In the genomic region with DNA sequence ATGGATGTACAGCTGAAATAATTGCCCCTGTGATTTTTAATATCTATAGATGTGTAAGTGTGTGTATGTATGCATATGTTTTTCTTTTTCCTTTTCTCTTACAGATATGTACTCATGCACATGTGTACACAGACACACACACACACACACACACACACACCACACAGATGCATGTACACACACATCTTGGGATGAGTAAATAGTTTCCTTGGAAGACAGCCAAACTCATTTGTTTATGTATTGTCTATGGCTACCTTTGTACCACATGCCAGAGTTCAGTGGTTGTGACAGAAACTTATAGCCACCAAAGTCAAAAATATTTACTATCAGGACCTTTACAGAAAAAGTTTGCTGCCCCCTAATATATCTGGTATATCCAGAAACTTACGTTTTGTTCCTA, we compare ENCODE assay signal across 13 cellular contexts.
DNase-seq lines count a peak whose midpoint lies in the region.
"Had no signal": no experiment of that assay in that cellular context is flagged by ENCODE, and none has a peak within 500 bp of the region (broad histone marks: within the 10 kb centered on the region; RNA-seq: fewer than 3 reads in every experiment).

No MANE protein-coding gene starts in this region.

- H3K79me1 ChIP-seq in mesenchymal stem cell (replicated peaks; ENCODE audit: low read length, poor library complexity, severe bottlenecking), result no peaks in the 10 kb centered on the region

- DNase-seq in NCI-H1092 (lab: John Stamatoyannopoulos, UW), result peak; percentile 4
- no peak for DNase-seq in NCI-H1092 treated with DMSO at 0.1 percent for 48 hours (lab: John Stamatoyannopoulos, UW)
- peak; percentile 54 for DNase-seq in NCI-H146 (lab: John Stamatoyannopoulos, UW)
- peak; percentile 47 for DNase-seq in SHP77 treated with DMSO at 0.1 percent for 48 hours (lab: John Stamatoyannopoulos, UW)
- DNase-seq in mesenchymal stem cell, result peak; percentile 18
- DNase-seq in activated CD4-positive, alpha-beta T cell treated with anti-CD3 and anti-CD28 coated beads, Interleukin-2, amount 50 U/mL, for 1 hour, result no peak
- DNase-seq in activated gamma-delta T cell treated with Interleukin-2 at 50 U/mL for 16 hours, result no peak
- no peak for DNase-seq in HuH-7 (ENCODE audit: low spot score)
- DNase-seq: activated T-cell treated with anti-CD3 and anti-CD28 coated beads, Interleukin-2, amount 50 U/mL, for 4 hours; mesendoderm; nucleus accumbens; upper lobe of left lung had no signal

- H3K27me3 ChIP-seq in mesenchymal stem cell (ENCODE audit: control insufficient read depth in 1 of 2, insufficient read depth in 1 of 2, low read length in 2 of 2), result no peaks in the 10 kb centered on the region
- H3K27me3 ChIP-seq: upper lobe of left lung had no signal

- no peak overlapping the region for H3K23ac ChIP-seq in mesenchymal stem cell (ENCODE audit: low read length in 2 of 2)

- no peaks in the 10 kb centered on the region for H3K4me1 ChIP-seq in mesenchymal stem cell (ENCODE audit: control insufficient read depth, insufficient read depth, low read depth, low read length)
- H3K4me1 ChIP-seq: upper lobe of left lung had no signal

- H3K9ac ChIP-seq in mesenchymal stem cell (ENCODE audit: low read length), result no peak overlapping the region

- WGBS in mesenchymal stem cell, result no CpG with 5 or more reads among the region's 1 CpG

- no peak overlapping the region for H2BK120ac ChIP-seq in mesenchymal stem cell (ENCODE audit: low read depth, low read length)

- no peak overlapping the region for H3K14ac ChIP-seq in mesenchymal stem cell (ENCODE audit: low read length in 2 of 2)

- no peak overlapping the region for H3K4me2 ChIP-seq in mesenchymal stem cell (ENCODE audit: low read length, poor library complexity, severe bottlenecking)

- no peak overlapping the region for H4K8ac ChIP-seq in mesenchymal stem cell (ENCODE audit: low read length)

- H3K27ac ChIP-seq in mesenchymal stem cell (ENCODE audit: low read length, poor library complexity, severe bottlenecking), result no peak overlapping the region
- H3K27ac ChIP-seq: upper lobe of left lung had no signal

- H2AK5ac ChIP-seq in mesenchymal stem cell (ENCODE audit: low read length, severe bottlenecking), result no peak overlapping the region

- H2BK5ac ChIP-seq in mesenchymal stem cell (ENCODE audit: low read depth, low read length, poor library complexity, severe bottlenecking), result no peak overlapping the region

- no peak overlapping the region for H3K4me3 ChIP-seq in mesenchymal stem cell (ENCODE audit: insufficient read depth in 1 of 2, low read depth in 1 of 2, low read length in 2 of 2)
- H3K4me3 ChIP-seq: K562, upper lobe of left lung had no signal

- no peak overlapping the region for H2BK12ac ChIP-seq in mesenchymal stem cell (ENCODE audit: low read length in 2 of 2)

- H3K36me3 ChIP-seq in mesenchymal stem cell (ENCODE audit: control insufficient read depth in 1 of 2, insufficient read depth in 2 of 2, low read depth in 1 of 2, low read length in 2 of 2), result no peaks in the 10 kb centered on the region
- H3K36me3 ChIP-seq: upper lobe of left lung had no signal

- no peak overlapping the region for H3K18ac ChIP-seq in mesenchymal stem cell (ENCODE audit: low read depth in 1 of 2, low read length in 2 of 2)

- H2AFZ ChIP-seq in mesenchymal stem cell (ENCODE audit: low read depth, low read length), result no peak overlapping the region

- H2BK15ac ChIP-seq in mesenchymal stem cell (ENCODE audit: low read depth, poor library complexity, severe bottlenecking), result no peak overlapping the region

- H3K4ac ChIP-seq in mesenchymal stem cell (ENCODE audit: low read depth in 1 of 2, low read length in 2 of 2), result no peak overlapping the region

- H4K91ac ChIP-seq in mesenchymal stem cell (ENCODE audit: low read length), result no peak overlapping the region

- H3K9me3 ChIP-seq in mesenchymal stem cell (ENCODE audit: control insufficient read depth, low read length), result no peaks in the 10 kb centered on the region
- H3K9me3 ChIP-seq: upper lobe of left lung had no signal

Comparison
In these comparisons a context has a peak if more than half of its experiments do, and no peak if none do; other contexts are left out.
1. DNase-seq: peak in NCI-H1092 (single experiment), NCI-H146 (single experiment), SHP77 treated with DMSO at 0.1 percent for 48 hours (single experiment) and mesenchymal stem cell (single experiment); none in NCI-H1092 treated with DMSO at 0.1 percent for 48 hours (single experiment), activated CD4-positive, alpha-beta T cell treated with anti-CD3 and anti-CD28 coated beads, Interleukin-2, amount 50 U/mL, for 1 hour (single experiment), activated gamma-delta T cell treated with Interleukin-2 at 50 U/mL for 16 hours (single experiment) and HuH-7 (single experiment).